Comparison of ENCODE assay signal across 29 cellular contexts in genomic region chr1:41294213-41294612, GRCh38.
"Had no signal": no experiment of that assay in that cellular context is flagged by ENCODE, and none has a peak within 500 bp of the region (broad histone marks: within the 10 kb centered on the region; RNA-seq: fewer than 3 reads in every experiment).

No MANE protein-coding gene starts in this region.

- H3K27ac ChIP-seq: adrenal gland, KMS-11, PC-9 had no signal

- DNase-seq: activated B cell treated with CpG ODN at 0.5 μM for 24 hours; activated CD4-positive, alpha-beta T cell treated with anti-CD3 and anti-CD28 coated beads for 1 hour; activated CD4-positive, alpha-beta T cell treated with anti-CD3 and anti-CD28 coated beads, Interleukin-2, amount 10 ng/mL, durations not matched to agents 24 days and 14 days; activated CD4-positive, alpha-beta T cell treated with anti-CD3 and anti-CD28 coated beads, Interleukin-2, amount 50 U/mL, for 48 hours; activated CD8-positive, alpha-beta memory T cell treated with anti-CD3 and anti-CD28 coated beads, Interleukin-2, amount 50 U/mL, for 4 hours; activated naive CD4-positive, alpha-beta T cell treated with anti-CD3 and anti-CD28 coated beads, Interleukin-2, amount 50 U/mL, for 16 hours; activated naive CD8-positive, alpha-beta T cell treated with anti-CD3 and anti-CD28 coated beads, Interleukin-2, amount 10 ng/mL, durations not matched to agents 7 days and 5 days; activated T-cell treated with anti-CD3 and anti-CD28 coated beads, Interleukin-2, amount 50 U/mL, for 72 hours; anterior cingulate cortex; MG63; MV-4-11; NCI-H1092 treated with DMSO at 0.1 percent for 48 hours; NCI-H1417 treated with DMSO at 0.1 percent for 48 hours; NCI-H1694; NCI-H2029; NCI-H2107; NCI-H2171 treated with DMSO at 0.1 percent for 48 hours; NCI-H226; NCI-H510A; NCI-H526 treated with DMSO at 0.1 percent for 48 hours; NCI-H82; PC-9; SIG-M5; T-cell; T-helper 2 cell; T1000 had no signal

- H3K4me1 Mint-ChIP-seq: activated B cell treated with CpG ODN at 0.5 μM for 24 hours; activated CD4-positive, alpha-beta T cell treated with anti-CD3 and anti-CD28 coated beads, Interleukin-2, amount 10 ng/mL, durations not matched to agents 24 days and 14 days; activated naive CD8-positive, alpha-beta T cell treated with anti-CD3 and anti-CD28 coated beads, Interleukin-2, amount 10 ng/mL, durations not matched to agents 7 days and 5 days; T-cell had no signal

- H3K4me3 ChIP-seq: adrenal gland, MG63, PC-9 had no signal

- H3K4me2 ChIP-seq: KMS-11, PC-9 had no signal

- H3K36me3 Mint-ChIP-seq: activated naive CD8-positive, alpha-beta T cell treated with anti-CD3 and anti-CD28 coated beads, Interleukin-2, amount 10 ng/mL, durations not matched to agents 7 days and 5 days; T-cell had no signal

- H3K27me3 ChIP-seq: adrenal gland had no signal

- H3K9me3 ChIP-seq: adrenal gland, MG63 had no signal

- ATAC-seq: activated T-cell treated with anti-CD3 and anti-CD28 coated beads, Interleukin-2, amount 50 U/mL, for 72 hours; T-cell had no signal

- H3K27ac Mint-ChIP-seq: activated B cell treated with CpG ODN at 0.5 μM for 24 hours; activated CD4-positive, alpha-beta T cell treated with anti-CD3 and anti-CD28 coated beads, Interleukin-2, amount 10 ng/mL, durations not matched to agents 24 days and 14 days; activated naive CD8-positive, alpha-beta T cell treated with anti-CD3 and anti-CD28 coated beads, Interleukin-2, amount 10 ng/mL, durations not matched to agents 7 days and 5 days; activated T-cell treated with anti-CD3 and anti-CD28 coated beads, Interleukin-2, amount 50 U/mL, for 72 hours; activated T-helper 2 cell treated with anti-CD3 and anti-CD28 coated beads, Interferon-gamma antibody, Interleukin-2, Interleukin-4, amounts not matched to agents 10 μg/mL and 5 μg/mL and 100 μg/mL, durations not matched to agents 14 hours and 24 hours and 36 hours; T-cell had no signal

- H3K36me3 ChIP-seq: adrenal gland, MG63 had no signal

- H2AFZ ChIP-seq: PC-9 had no signal

- H3K9ac ChIP-seq: KMS-11 had no signal

- H3K9me3 Mint-ChIP-seq: activated B cell treated with CpG ODN at 0.5 μM for 24 hours; activated CD4-positive, alpha-beta T cell treated with anti-CD3 and anti-CD28 coated beads, Interleukin-2, amount 10 ng/mL, durations not matched to agents 24 days and 14 days; activated naive CD8-positive, alpha-beta T cell treated with anti-CD3 and anti-CD28 coated beads, Interleukin-2, amount 10 ng/mL, durations not matched to agents 7 days and 5 days; activated T-cell treated with anti-CD3 and anti-CD28 coated beads, Interleukin-2, amount 50 U/mL, for 72 hours; activated T-helper 2 cell treated with anti-CD3 and anti-CD28 coated beads, Interferon-gamma antibody, Interleukin-2, Interleukin-4, amounts not matched to agents 10 μg/mL and 5 μg/mL and 100 μg/mL, durations not matched to agents 14 hours and 24 hours and 36 hours; T-cell had no signal

- H3K4me1 ChIP-seq: adrenal gland had no signal

- H3K4me3 Mint-ChIP-seq: activated B cell treated with CpG ODN at 0.5 μM for 24 hours; activated CD4-positive, alpha-beta T cell treated with anti-CD3 and anti-CD28 coated beads, Interleukin-2, amount 10 ng/mL, durations not matched to agents 24 days and 14 days; activated naive CD8-positive, alpha-beta T cell treated with anti-CD3 and anti-CD28 coated beads, Interleukin-2, amount 10 ng/mL, durations not matched to agents 7 days and 5 days; activated T-cell treated with anti-CD3 and anti-CD28 coated beads, Interleukin-2, amount 50 U/mL, for 72 hours; T-cell had no signal
